ENCODE assay signal across 1 cellular context in the genomic region with DNA sequence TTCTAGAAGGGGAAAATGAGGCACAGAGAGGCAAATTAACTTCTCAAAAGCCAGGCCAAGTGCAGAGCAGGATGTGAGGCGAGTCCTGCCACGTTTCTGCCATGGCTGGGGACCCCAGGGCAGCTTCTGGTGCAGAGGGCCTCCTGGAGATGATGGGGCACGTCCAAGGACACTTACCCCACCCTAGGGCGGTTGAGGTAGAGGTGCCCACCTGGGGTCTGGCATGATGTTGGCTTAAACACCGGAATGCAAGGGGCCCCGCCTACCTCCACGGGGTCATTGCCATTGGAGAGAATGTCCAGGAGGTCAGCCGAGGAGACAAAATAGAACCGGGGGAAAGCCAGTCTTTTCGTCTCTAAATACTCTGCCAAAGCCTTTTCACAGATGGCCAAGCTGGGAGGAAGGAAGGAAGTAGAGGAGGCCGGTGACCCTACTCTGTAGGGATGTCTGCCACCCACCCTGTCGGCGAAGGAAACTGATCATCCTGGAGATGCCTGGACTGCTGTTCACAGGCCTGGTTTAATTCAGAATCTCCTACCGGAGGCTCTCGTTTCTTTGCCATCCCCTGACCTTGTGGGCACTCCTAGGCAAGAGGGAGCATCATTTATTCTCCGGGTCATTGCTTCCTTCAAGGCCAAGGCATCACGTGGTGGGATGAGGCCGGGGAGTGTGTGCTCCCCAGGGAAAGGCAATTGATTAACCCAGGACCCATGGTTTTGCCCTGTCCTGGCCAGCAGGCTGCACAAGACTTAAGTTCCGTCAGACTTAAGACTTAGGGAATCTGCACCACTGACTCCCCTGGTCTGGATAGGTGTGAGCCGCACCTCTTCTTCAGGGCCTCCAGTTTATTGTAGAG.
TF ChIP-seq lines count a peak whose summit lies in the region.

No MANE protein-coding gene starts in this region.

TF ChIP-seq in HepG2, 621 proteins besides CTCF, POLR2A, EP300 and RAD21:
- TF ChIP-seq, protein P1, sequence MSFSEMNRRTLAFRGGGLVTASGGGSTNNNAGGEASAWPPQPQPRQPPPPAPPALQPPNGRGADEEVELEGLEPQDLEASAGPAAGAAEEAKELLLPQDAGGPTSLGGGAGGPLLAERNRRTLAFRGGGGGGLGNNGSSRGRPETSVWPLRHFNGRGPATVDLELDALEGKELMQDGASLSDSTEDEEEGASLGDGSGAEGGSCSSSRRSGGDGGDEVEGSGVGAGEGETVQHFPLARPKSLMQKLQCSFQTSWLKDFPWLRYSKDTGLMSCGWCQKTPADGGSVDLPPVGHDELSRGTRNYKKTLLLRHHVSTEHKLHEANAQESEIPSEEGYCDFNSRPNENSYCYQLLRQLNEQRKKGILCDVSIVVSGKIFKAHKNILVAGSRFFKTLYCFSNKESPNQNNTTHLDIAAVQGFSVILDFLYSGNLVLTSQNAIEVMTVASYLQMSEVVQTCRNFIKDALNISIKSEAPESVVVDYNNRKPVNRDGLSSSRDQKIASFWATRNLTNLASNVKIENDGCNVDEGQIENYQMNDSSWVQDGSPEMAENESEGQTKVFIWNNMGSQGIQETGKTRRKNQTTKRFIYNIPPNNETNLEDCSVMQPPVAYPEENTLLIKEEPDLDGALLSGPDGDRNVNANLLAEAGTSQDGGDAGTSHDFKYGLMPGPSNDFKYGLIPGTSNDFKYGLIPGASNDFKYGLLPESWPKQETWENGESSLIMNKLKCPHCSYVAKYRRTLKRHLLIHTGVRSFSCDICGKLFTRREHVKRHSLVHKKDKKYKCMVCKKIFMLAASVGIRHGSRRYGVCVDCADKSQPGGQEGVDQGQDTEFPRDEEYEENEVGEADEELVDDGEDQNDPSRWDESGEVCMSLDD (CRISPR knock-in tag; IDR thresholded peaks at IDR 0.05; ENCODE audit: borderline replicate concordance), result no peak
